Comparison of ENCODE assay signal across 10 cellular contexts in the genomic region with DNA sequence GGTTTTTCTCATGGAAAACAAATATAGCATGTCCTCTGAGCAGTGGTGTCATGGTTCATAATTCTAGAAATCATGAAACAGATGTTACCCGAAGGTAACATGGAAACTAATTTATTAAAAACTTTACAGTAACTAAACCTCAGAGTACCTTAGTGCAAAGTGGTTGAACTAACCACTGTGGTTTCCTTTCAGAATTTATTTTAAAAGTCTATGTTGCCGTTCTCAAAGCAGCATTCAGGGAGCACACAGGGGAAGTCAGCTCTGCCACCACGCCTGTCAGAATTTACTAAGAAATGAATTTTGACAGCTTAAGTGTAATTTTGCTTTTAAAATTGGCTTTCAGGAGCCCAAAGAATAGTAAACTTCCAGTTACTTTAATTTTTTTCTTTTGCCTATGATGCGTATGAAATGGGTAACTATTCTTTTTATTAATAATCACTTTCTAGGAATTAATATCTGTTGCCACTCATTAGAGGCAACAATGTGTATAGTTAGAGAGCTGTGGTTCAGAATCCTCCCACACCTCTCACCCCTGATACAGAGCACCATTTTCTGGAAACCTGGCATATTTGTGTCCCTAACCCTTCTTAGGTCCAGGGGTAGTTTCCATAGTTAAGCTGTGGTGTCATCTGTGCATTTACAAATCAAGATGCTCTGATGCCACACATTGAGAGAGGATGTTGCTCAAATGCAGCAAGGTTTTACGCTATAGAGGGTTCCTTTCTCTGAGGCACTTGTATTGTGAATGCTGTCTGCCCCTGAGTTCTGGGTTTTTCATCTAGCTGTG.
DNase-seq lines count a peak whose midpoint lies in the region; ATAC-seq, FAIRE-seq and TF ChIP-seq lines count a peak whose summit lies in the region.
"Had no signal": no experiment of that assay in that cellular context is flagged by ENCODE, and none has a peak within 500 bp of the region (broad histone marks: within the 10 kb centered on the region; RNA-seq: fewer than 3 reads in every experiment).

No MANE protein-coding gene starts in this region.

- H3F3A ChIP-seq in PC-9 (ENCODE audit: insufficient read depth, low read depth) = no peaks in the 10 kb centered on the region

- BruUV-seq in PC-9 (replicated peaks; lab: Mats Ljungman, UMichigan) = no TSS peak

- no peaks in the 10 kb centered on the region for H3K4me1 ChIP-seq in astrocyte (ENCODE audit: insufficient read depth, low read length)
- H3K4me1 ChIP-seq in SJCRH30 = no peaks in the 10 kb centered on the region
- peaks cover 9% of the 10 kb centered on the region for H3K4me1 ChIP-seq in PC-9 (replicated peaks; ENCODE audit: insufficient read depth)

- H3K27ac ChIP-seq in astrocyte (ENCODE audit: low read depth, low read length) (no peak overlapping the region), SJCRH30 (no peak overlapping the region), PC-9 (no peak overlapping the region)

- no peak overlapping the region for H3K9ac ChIP-seq in astrocyte (ENCODE audit: low read length)

- intact Hi-C loops in PC-9 (cut with micrococcal nuclease; ENCODE audit: unreplicated experiment) = loop anchor here (5.0 kb wide), 1 partner anchor 127 kb away; no protein-coding TSS in a partner anchor

- no peaks in the 10 kb centered on the region for H4K20me1 ChIP-seq in astrocyte (ENCODE audit: insufficient read depth, low read length)
- no peaks in the 10 kb centered on the region for H4K20me1 ChIP-seq in PC-9 (ENCODE audit: insufficient read depth)

- H3K9me3 Mint-ChIP-seq in astrocyte (ENCODE audit: unreplicated experiment) = no peaks in the 10 kb centered on the region

- peak; percentile 29 for FAIRE-seq in astrocyte (lab: Jason Lieb, UNC)
- FAIRE-seq: urothelium cell line had no signal

- peaks cover 31% of the 10 kb centered on the region for H3K36me3 Mint-ChIP-seq in astrocyte (ENCODE audit: low read depth, unreplicated experiment)

- H3K4me3 Mint-ChIP-seq in astrocyte (ENCODE audit: unreplicated experiment) = no peak overlapping the region
- H3K4me3 Mint-ChIP-seq: memory B cell had no signal

- no peaks in the 10 kb centered on the region for H3K9me3 ChIP-seq in astrocyte (ENCODE audit: insufficient read depth, low read depth, low read length)
- peaks cover 3% of the 10 kb centered on the region; the same call in 1 of the 2 replicates for H3K9me3 ChIP-seq in SJCRH30 (replicated peaks)
- no peaks in the 10 kb centered on the region for H3K9me3 ChIP-seq in PC-9 (ENCODE audit: insufficient read depth, low read depth)

- TF ChIP-seq CTCF in astrocyte (IDR thresholded peaks at IDR 0.05; ENCODE audit: insufficient read depth, low read depth, low read length) (no peak), PC-9 (conservative IDR thresholded peaks at IDR 0.05) (no peak)

- H3K4me2 ChIP-seq in astrocyte (ENCODE audit: low read length) (no peak overlapping the region), PC-9 (no peak overlapping the region)

- peaks cover 26% of the 10 kb centered on the region for H3K36me3 ChIP-seq in astrocyte (ENCODE audit: insufficient read depth, low read length)
- H3K36me3 ChIP-seq in SJCRH30 = peaks cover 36% of the 10 kb centered on the region
- H3K36me3 ChIP-seq in PC-9 (ENCODE audit: low read depth) = peaks cover 16% of the 10 kb centered on the region

- H2AFZ ChIP-seq in astrocyte (ENCODE audit: low read depth, low read length) (no peak overlapping the region), PC-9 (no peak overlapping the region)

- CTCF ChIA-PET in PC-9 (lab: Charles Lee) = no interaction called here

- no peak overlapping the region for H3K4me3 ChIP-seq in astrocyte (ENCODE audit: insufficient read depth, low read depth, low read length)
- no peak overlapping the region for H3K4me3 ChIP-seq in SJCRH30
- no peak overlapping the region for H3K4me3 ChIP-seq in PC-9

- POLR2A ChIA-PET in PC-9 (lab: Charles Lee; ENCODE audit: unreplicated experiment) = no interaction called here

- no peak overlapping the region for H3K27ac Mint-ChIP-seq in astrocyte (ENCODE audit: unreplicated experiment)
- H3K27ac Mint-ChIP-seq: memory B cell had no signal

- no peaks in the 10 kb centered on the region for H3K27me3 Mint-ChIP-seq in astrocyte (ENCODE audit: low read depth, unreplicated experiment)
- H3K27me3 Mint-ChIP-seq: memory B cell had no signal

- no peaks in the 10 kb centered on the region for H3K27me3 ChIP-seq in astrocyte (ENCODE audit: insufficient read depth, low read length)
- H3K27me3 ChIP-seq in SJCRH30 = no peaks in the 10 kb centered on the region
- no peaks in the 10 kb centered on the region for H3K27me3 ChIP-seq in PC-9 (ENCODE audit: insufficient read depth, low read depth)

- ATAC-seq in GM18511 (IDR thresholded peaks at IDR 0.05; ENCODE audit: unreplicated experiment) (peak; percentile 93), GM21367 (IDR thresholded peaks at IDR 0.05; ENCODE audit: unreplicated experiment) (peak; percentile 88), HG03135 (IDR thresholded peaks at IDR 0.05; ENCODE audit: unreplicated experiment) (peak; percentile 90)

- H3K4me1 Mint-ChIP-seq in astrocyte (ENCODE audit: low read depth, unreplicated experiment) = peaks cover 7% of the 10 kb centered on the region

- no peak for DNase-seq in astrocyte (ENCODE audit: low read depth)
- no peak for DNase-seq in SJCRH30
- DNase-seq in SK-N-DZ (ENCODE audit: low spot score) = no peak
- no peak for DNase-seq in NCI-H146 treated with DMSO at 0.1 percent for 48 hours (lab: John Stamatoyannopoulos, UW; ENCODE audit: unreplicated experiment)
- no peak for DNase-seq in PC-9

- H3K79me2 ChIP-seq in astrocyte (ENCODE audit: insufficient read depth, low read length) (no peaks in the 10 kb centered on the region), PC-9 (ENCODE audit: low read depth) (no peaks in the 10 kb centered on the region)

- H3K9me2 ChIP-seq in PC-9 (ENCODE audit: insufficient read depth) = no peaks in the 10 kb centered on the region; the same call in 1 of the 2 replicates
